1 cellular context compared by ENCODE assay signal in genomic region chr3:162670181-162670580, GRCh38.
TF ChIP-seq lines count a peak whose summit lies in the region.

No MANE protein-coding gene starts in this region.

TF ChIP-seq in GM23338, 12 proteins besides CTCF, POLR2A, EP300 and RAD21 (continued from another document):
- TF ChIP-seq ZNF462 (CRISPR knock-in tag; IDR thresholded peaks at IDR 0.05) (no peak), STAT1 (IDR thresholded peaks at IDR 0.05; ENCODE audit: unreplicated experiment) (no peak), POLR2AphosphoS5 (IDR thresholded peaks at IDR 0.05; ENCODE audit: low read depth) (no peak), JUNB (IDR thresholded peaks at IDR 0.05; ENCODE audit: unreplicated experiment) (no peak), EZH2phosphoT487 (IDR thresholded peaks at IDR 0.05; ENCODE audit: unreplicated experiment) (no peak), NANOG (IDR thresholded peaks at IDR 0.05; ENCODE audit: borderline replicate concordance) (no peak)
